ENCODE assay signal across 16 cellular contexts in the genomic region with DNA sequence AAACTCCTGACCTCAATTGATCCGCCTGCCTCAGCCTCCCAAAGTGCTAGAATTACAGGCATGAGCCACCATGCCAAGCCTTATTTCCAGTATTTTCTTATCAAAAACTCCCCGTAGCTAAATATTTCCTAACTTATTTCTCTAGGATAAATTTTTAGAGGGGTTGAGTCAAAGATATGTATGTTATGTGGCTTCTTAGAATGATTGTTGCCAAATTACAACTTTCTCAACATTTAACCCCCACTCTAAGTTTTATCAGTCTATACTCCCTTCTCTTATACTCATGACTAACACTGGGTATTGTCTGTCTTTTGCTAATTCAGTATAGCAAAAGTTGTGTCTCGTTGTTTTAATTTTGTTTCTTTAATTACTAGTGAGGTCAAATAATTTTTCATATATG.
"Had no signal": no experiment of that assay in that cellular context is flagged by ENCODE, and none has a peak within 500 bp of the region (broad histone marks: within the 10 kb centered on the region; RNA-seq: fewer than 3 reads in every experiment).

No MANE protein-coding gene starts in this region.

- ATAC-seq: esophagus mucosa; foreskin keratinocyte; mucosa of descending colon; naive thymus-derived CD8-positive, alpha-beta T cell had no signal

- H3K4me3 Mint-ChIP-seq: naive thymus-derived CD8-positive, alpha-beta T cell; neural crest cell had no signal

- H3K27ac Mint-ChIP-seq: naive thymus-derived CD8-positive, alpha-beta T cell had no signal

- H3K36me3 Mint-ChIP-seq: naive thymus-derived CD8-positive, alpha-beta T cell had no signal

- H3K4me1 Mint-ChIP-seq: naive thymus-derived CD8-positive, alpha-beta T cell; neural crest cell had no signal

- H3K4me3 ChIP-seq: hepatocyte, mucosa of descending colon, ovary, right atrium auricular region, sigmoid colon, skin epidermis, uterus had no signal

- H3K9me3 Mint-ChIP-seq: naive thymus-derived CD8-positive, alpha-beta T cell; neural crest cell had no signal

- DNase-seq: effector memory CD4-positive, alpha-beta T cell; foreskin keratinocyte; head of caudate nucleus; kidney glomerular epithelial cell; mucosa of descending colon; naive thymus-derived CD8-positive, alpha-beta T cell; ovary; sigmoid colon; stimulated activated CD4-positive, alpha-beta T cell treated with anti-CD3 and anti-CD28 coated beads, Interleukin-12 subunit alpha, Interleukin-12 subunit beta, amount 100 ng/mL, for 4 hours; stimulated activated naive CD4-positive, alpha-beta T cell treated with Interleukin-2 at 50 U/mL for 16 hours; uterus had no signal
